Comparison of ENCODE assay signal across 1 cellular context in genomic region chr6:31700716-31701401, GRCh38.
TF ChIP-seq lines count a peak whose summit lies in the region.

No MANE protein-coding gene starts in this region.

TF ChIP-seq in HepG2, 621 proteins besides CTCF, POLR2A, EP300 and RAD21:
- TF ChIP-seq HNF1A (IDR thresholded peaks at IDR 0.05; ENCODE audit: low read depth) = peak; percentile 59
- no peak for TF ChIP-seq HNF1A (CRISPR knock-in tag; IDR thresholded peaks at IDR 0.05; ENCODE audit: borderline replicate concordance)
- TF ChIP-seq ARID4A (CRISPR knock-in tag; IDR thresholded peaks at IDR 0.05; ENCODE audit: borderline replicate concordance) = 0 out of 2 replicates have a peak, but pooled peaks have one; percentile 23
- peak; percentile 80; the same call in 1 of the 2 replicates for TF ChIP-seq HOXA5 (CRISPR knock-in tag; IDR thresholded peaks at IDR 0.05)
- 0 out of 2 replicates have a peak, but pooled peaks have one; percentile 41 for TF ChIP-seq SAP130 (CRISPR knock-in tag; IDR thresholded peaks at IDR 0.05; ENCODE audit: low read depth)
- TF ChIP-seq PAF1 (CRISPR knock-in tag; IDR thresholded peaks at IDR 0.05) = no peak
TF ChIP-seq in HepG2: peak in this region for 4.
